Comparison of ENCODE assay signal across 8 cellular contexts in genomic region chr1:36304970-36305914, GRCh38. TPM values are rescaled to one million over a fixed set of nuclear protein-coding genes. Genes with fewer than 3 reads are reported as not detected.
DNase-seq lines count a peak whose midpoint lies in the region; ATAC-seq and TF ChIP-seq lines count a peak whose summit lies in the region.

No MANE protein-coding gene starts in this region.

- ATAC-seq in CD8-positive, alpha-beta T cell = no peak
- ATAC-seq in GM19455 (IDR thresholded peaks at IDR 0.05; ENCODE audit: unreplicated experiment) (no peak), GM18520 (IDR thresholded peaks at IDR 0.05; ENCODE audit: unreplicated experiment) (no peak), GM21529 (IDR thresholded peaks at IDR 0.05; ENCODE audit: unreplicated experiment) (no peak)

- peaks cover 45% of the 10 kb centered on the region for H3K36me3 Mint-ChIP-seq in CD8-positive, alpha-beta T cell
- H3K36me3 Mint-ChIP-seq in osteocyte (ENCODE audit: unreplicated experiment) = peaks cover 30% of the 10 kb centered on the region

- TF ChIP-seq CTCF in CD8-positive, alpha-beta T cell (IDR thresholded peaks at IDR 0.05) = no peak
- TF ChIP-seq CTCF in RWPE1 (conservative IDR thresholded peaks at IDR 0.05; ENCODE audit: low read depth) (no peak), osteocyte (IDR thresholded peaks at IDR 0.05) (no peak)

- no peaks in the 10 kb centered on the region for H3K9me3 ChIP-seq in CD8-positive, alpha-beta T cell (ENCODE audit: low read length)
- H3K9me3 ChIP-seq in duodenal mucosa (ENCODE audit: control insufficient read depth in 1 of 2, low read length in 2 of 2) = no peaks in the 10 kb centered on the region

- peak overlapping the region; percentile 96 for H3K4me3 Mint-ChIP-seq in CD8-positive, alpha-beta T cell
- H3K4me3 Mint-ChIP-seq in osteocyte (ENCODE audit: unreplicated experiment) = peak overlapping the region; percentile 93

- no peak overlapping the region for H3K27ac ChIP-seq in CD8-positive, alpha-beta T cell (ENCODE audit: low read depth, low read length)
- peak overlapping the region; percentile 91 for H3K27ac ChIP-seq in RWPE1
- H3K27ac ChIP-seq in duodenal mucosa (ENCODE audit: low read depth, low read length) = peak overlapping the region; percentile 86

- CTCF ChIA-PET in CD8-positive, alpha-beta T cell (lab: Charles Lee) = interaction anchor here (1.0 to 2.2 kb wide), 4 partner anchors 17 to 156 kb away, joined by 3 to 10 read pairs (median 4); partner anchors contain the start of gene TRAPPC3
- CTCF ChIA-PET in RWPE1 (lab: Yijun Ruan, JAX) = interaction anchor here (0.6 to 1.4 kb wide), 4 partner anchors 14 to 120 kb away, joined by 3 to 8 read pairs (median 4); no protein-coding TSS in a partner anchor

- POLR2A ChIA-PET in CD8-positive, alpha-beta T cell (lab: Charles Lee) = interaction anchor here (1.0 to 2.2 kb wide), 4 partner anchors 18 to 62 kb away, joined by 4 to 14 read pairs (median 8); no protein-coding TSS in a partner anchor
- POLR2A ChIA-PET in RWPE1 (lab: Yijun Ruan, JAX; ENCODE audit: low non-redundant PET) = no interaction called here

- H3K4me3 ChIP-seq in CD8-positive, alpha-beta T cell (ENCODE audit: low read depth, low read length) = no peak overlapping the region
- H3K4me3 ChIP-seq in duodenal mucosa (ENCODE audit: low read depth in 1 of 2, low read length in 2 of 2) = peak overlapping the region; percentile 62 to 92

- peaks cover 32% of the 10 kb centered on the region for H3K36me3 ChIP-seq in CD8-positive, alpha-beta T cell (ENCODE audit: insufficient read depth, low read length)
- peaks cover 30 to 42% of the 10 kb centered on the region in 2 donors for H3K36me3 ChIP-seq in duodenal mucosa (ENCODE audit: control insufficient read depth in 1 of 2, insufficient read depth in 2 of 2, low read length in 2 of 2)

- H3K9me3 Mint-ChIP-seq in CD8-positive, alpha-beta T cell = no peaks in the 10 kb centered on the region
- H3K9me3 Mint-ChIP-seq in osteocyte (ENCODE audit: unreplicated experiment) = no peaks in the 10 kb centered on the region

- intact Hi-C loops in CD8-positive, alpha-beta T cell (cut with DNase I, micrococcal nuclease) = loop anchor here (5.0 to 10.0 kb wide), 2 partner anchors 92 to 1630 kb away; partner anchors contain the start of gene LSM10 (in 1 of the 2)

- DNase-seq in CD8-positive, alpha-beta T cell = no peak
- DNase-seq in RWPE1 (ENCODE audit: low spot score) (no peak), osteocyte (ENCODE audit: extremely low spot score, unreplicated experiment) (no peak), NCI-H82 treated with DMSO at 0.1 percent for 48 hours (lab: John Stamatoyannopoulos, UW; ENCODE audit: unreplicated experiment) (no peak)

- H3K27me3 ChIP-seq in CD8-positive, alpha-beta T cell (ENCODE audit: insufficient read depth, low read length) = no peaks in the 10 kb centered on the region
- no peaks in the 10 kb centered on the region for H3K27me3 ChIP-seq in duodenal mucosa (ENCODE audit: control insufficient read depth in 1 of 2, insufficient read depth in 2 of 2, low read length in 2 of 2)

- no peaks in the 10 kb centered on the region for H3K27me3 Mint-ChIP-seq in CD8-positive, alpha-beta T cell (ENCODE audit: low read depth)
- no peaks in the 10 kb centered on the region for H3K27me3 Mint-ChIP-seq in osteocyte (ENCODE audit: unreplicated experiment)

- H3K4me1 Mint-ChIP-seq in CD8-positive, alpha-beta T cell (ENCODE audit: low read depth) = peaks cover 7% of the 10 kb centered on the region
- peaks cover 17% of the 10 kb centered on the region for H3K4me1 Mint-ChIP-seq in osteocyte (ENCODE audit: unreplicated experiment)

- H3K4me1 ChIP-seq in CD8-positive, alpha-beta T cell (ENCODE audit: insufficient read depth, low read length) = peaks cover 13% of the 10 kb centered on the region
- H3K4me1 ChIP-seq in duodenal mucosa (ENCODE audit: control insufficient read depth in 1 of 2, insufficient read depth in 2 of 2, low read length in 2 of 2) = peaks cover 24 to 29% of the 10 kb centered on the region in 2 donors

- H3K27ac Mint-ChIP-seq in CD8-positive, alpha-beta T cell = peak overlapping the region; percentile 13
- H3K27ac Mint-ChIP-seq in osteocyte (ENCODE audit: unreplicated experiment) = peak overlapping the region; percentile 79

- peak overlapping the region; percentile 70 to 81 for H3K9ac ChIP-seq in duodenal mucosa (ENCODE audit: low read depth in 1 of 2, low read length in 2 of 2)

RNA-seq across cellular contexts. Expression of gene SH3D21, which starts 0.9 kb away (rescaled TPM):
- total RNA-seq in CD8-positive, alpha-beta T cell = 1 to 10 TPM; 2.1 to 2.2 TPM
- 5.1 and 6.4 TPM in 2 replicates for total RNA-seq in osteocyte

RNA-seq across cellular contexts. Expression of gene EVA1B, which starts 18.2 kb away (rescaled TPM):
- total RNA-seq in CD8-positive, alpha-beta T cell = 1 to 10 TPM in 1 of 2 experiments, under 1 TPM in 1; 0.97 to 1.2 TPM
- 113 and 115 TPM in 2 replicates for total RNA-seq in osteocyte

Comparison
In these comparisons a context has a peak if more than half of its experiments do, and no peak if none do; other contexts are left out.
1. RNA of gene EVA1B, which starts 18.2 kb away (total RNA-seq): 113 to 115 TPM in osteocyte; 0.97 to 1.2 TPM in CD8-positive, alpha-beta T cell; every median in the first group is over 10 times any median in the second.